17 cellular contexts compared by ENCODE assay signal in the genomic region with DNA sequence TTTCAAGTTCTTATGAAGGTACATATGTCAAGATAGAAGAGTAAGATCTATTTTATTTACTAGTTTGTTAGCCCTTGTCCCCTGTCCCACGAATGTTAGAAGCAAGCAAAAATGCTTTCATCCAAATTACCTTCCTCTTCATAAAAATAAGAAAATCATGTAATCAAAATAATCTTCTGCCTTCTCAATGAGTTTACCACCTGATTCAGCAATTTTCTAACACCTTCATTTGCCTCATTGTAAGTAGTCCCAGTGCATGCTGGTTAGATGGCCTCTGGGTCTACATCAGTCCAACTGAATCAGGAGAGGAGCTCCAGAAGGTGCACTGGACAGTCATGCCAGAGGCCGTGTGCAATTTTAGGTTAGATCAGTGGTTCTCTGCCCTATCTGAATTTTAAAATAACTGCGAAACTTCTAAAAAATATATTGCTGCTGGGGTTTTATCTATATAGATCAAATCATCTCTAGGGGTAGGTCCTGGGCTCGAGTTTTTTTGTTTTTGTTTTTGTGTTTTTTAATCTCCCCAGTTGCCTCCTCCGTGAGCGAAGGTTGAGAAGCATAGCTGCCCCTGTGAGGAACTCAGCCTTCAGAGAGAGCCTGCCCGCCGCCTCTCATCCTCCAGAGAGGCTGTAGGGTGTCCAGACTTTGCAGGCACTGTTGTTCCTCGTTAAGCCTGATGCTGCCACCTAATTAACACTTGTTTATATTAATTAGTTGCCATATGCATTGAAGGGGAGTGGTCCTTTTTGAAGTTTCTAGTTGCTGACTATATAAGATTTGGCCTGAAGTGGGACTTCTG. TPM values are rescaled to one million over a fixed set of nuclear protein-coding genes. Genes with fewer than 3 reads are reported as not detected.
A peak's percentile ranks its signal among the peaks of the same experiment; 100 is the strongest.
DNase-seq lines count a peak whose midpoint lies in the region; ATAC-seq and TF ChIP-seq lines count a peak whose summit lies in the region.
"Had no signal": no experiment of that assay in that cellular context is flagged by ENCODE, and none has a peak within 500 bp of the region (broad histone marks: within the 10 kb centered on the region; RNA-seq: fewer than 3 reads in every experiment).

No MANE protein-coding gene starts in this region.

- no peak overlapping the region for H2AK5ac ChIP-seq in mesendoderm (ENCODE audit: low read length)

- H3K36me3 ChIP-seq in mesendoderm (ENCODE audit: control insufficient read depth, insufficient read depth, low read length), result no peaks in the 10 kb centered on the region
- H3K36me3 ChIP-seq: Peyer's patch had no signal

- peaks cover 14% of the 10 kb centered on the region for H3K36me3 Mint-ChIP-seq in type B pancreatic cell
- no peaks in the 10 kb centered on the region for H3K36me3 Mint-ChIP-seq in activated CD4-positive, alpha-beta T cell treated with anti-CD3 and anti-CD28 coated beads, Interleukin-2, amount 10 ng/mL, durations not matched to agents 7 days and 5 days (ENCODE audit: low read depth)

- no peak overlapping the region for H3K9ac ChIP-seq in mesendoderm (ENCODE audit: low read length)

- intact Hi-C loops in dorsolateral prefrontal cortex (cut with DNase I), result no loop called here

- WGBS in mesendoderm (ENCODE audit: extremely low coverage, insufficient coverage, low lambda C conversion rate), result no CpG with 5 or more reads among the region's 9 CpGs

- H3K4me3 ChIP-seq in dorsolateral prefrontal cortex, result peak overlapping the region in 10 of 59 donors; percentile 43 to 64 (median 52)
- H3K4me3 ChIP-seq in mesendoderm (ENCODE audit: low read length), result no peak overlapping the region

- no peak overlapping the region for H3K23ac ChIP-seq in mesendoderm (ENCODE audit: low read length)

- peak overlapping the region; percentile 77 for H3K4ac ChIP-seq in mesendoderm (ENCODE audit: low read depth, low read length)

- CTCF ChIA-PET in activated CD4-positive, alpha-beta T cell treated with anti-CD3 and anti-CD28 coated beads, Interleukin-2, amount 10 ng/mL, durations not matched to agents 7 days and 5 days (lab: Charles Lee), result interaction anchor here (2.4 kb wide), 1 partner anchor 11 kb away, joined by 5 read pairs; no protein-coding TSS in a partner anchor

- peaks cover 9% of the 10 kb centered on the region for H3K79me2 ChIP-seq in mesendoderm (ENCODE audit: control insufficient read depth, insufficient read depth, low read length)

- H3K4me3 Mint-ChIP-seq in type B pancreatic cell, result peak overlapping the region; percentile 83
- H3K4me3 Mint-ChIP-seq in activated CD4-positive, alpha-beta T cell treated with anti-CD3 and anti-CD28 coated beads, Interleukin-2, amount 10 ng/mL, durations not matched to agents 7 days and 5 days, result no peak overlapping the region

- peak; percentile 48 for DNase-seq in NCI-H69 (lab: John Stamatoyannopoulos, UW)
- no peak for DNase-seq in dorsolateral prefrontal cortex
- DNase-seq in mesendoderm, result no peak
- DNase-seq in type B pancreatic cell (ENCODE audit: extremely low spot score, unreplicated experiment), result no peak
- DNase-seq in stimulated activated naive CD4-positive, alpha-beta T cell (lab: John Stamatoyannopoulos, UW), result no peak
- no peak for DNase-seq in activated CD4-positive, alpha-beta T cell treated with anti-CD3 and anti-CD28 coated beads, Interleukin-2, amount 10 ng/mL, durations not matched to agents 7 days and 5 days
- DNase-seq: activated CD4-positive, CD25-positive, alpha-beta regulatory T cell treated with anti-CD3 and anti-CD28 coated beads, Interleukin-2, amount 50 U/mL, for 72 hours; KBM-7; NCI-H1417 treated with DMSO at 0.1 percent for 48 hours; NCI-H446 treated with DMSO at 0.1 percent for 48 hours; Peyer's patch; T-helper 1 cell had no signal

- H3K4me1 ChIP-seq in mesendoderm (ENCODE audit: control insufficient read depth, low read depth, low read length), result peaks cover 24% of the 10 kb centered on the region

- no peak overlapping the region for H2BK5ac ChIP-seq in mesendoderm (ENCODE audit: low read length)

- ATAC-seq in GM19351 (IDR thresholded peaks at IDR 0.05; ENCODE audit: unreplicated experiment), result no peak
- ATAC-seq: activated naive CD8-positive, alpha-beta T cell treated with anti-CD3 and anti-CD28 coated beads, Interleukin-2, amount 50 U/mL, for 24 hours had no signal

- peaks cover 57% of the 10 kb centered on the region for H3K4me1 Mint-ChIP-seq in type B pancreatic cell (ENCODE audit: unreplicated experiment)
- H3K4me1 Mint-ChIP-seq in activated CD4-positive, alpha-beta T cell treated with anti-CD3 and anti-CD28 coated beads, Interleukin-2, amount 10 ng/mL, durations not matched to agents 7 days and 5 days, result peaks cover 7% of the 10 kb centered on the region

- H2BK120ac ChIP-seq in mesendoderm (ENCODE audit: low read depth, low read length), result no peak overlapping the region

- POLR2A ChIA-PET in activated CD4-positive, alpha-beta T cell treated with anti-CD3 and anti-CD28 coated beads, Interleukin-2, amount 10 ng/mL, durations not matched to agents 7 days and 5 days (lab: Charles Lee), result no interaction called here

- no peak overlapping the region for H4K8ac ChIP-seq in mesendoderm (ENCODE audit: low read depth, low read length)

- H3K18ac ChIP-seq in mesendoderm (ENCODE audit: low read length), result peak overlapping the region; percentile 77

- TF ChIP-seq CTCF in dorsolateral prefrontal cortex (IDR thresholded peaks at IDR 0.05 in 54 of 56, conservative IDR thresholded peaks at IDR 0.05 in 2 of 56; ENCODE audit: low read depth in 1 of 56, partially characterized antibody in 56 of 56) (no peak), type B pancreatic cell (conservative IDR thresholded peaks at IDR 0.05) (no peak)

- H3K79me1 ChIP-seq in mesendoderm (ENCODE audit: low read length), result peaks cover 14% of the 10 kb centered on the region

- H3K27me3 Mint-ChIP-seq in type B pancreatic cell, result no peaks in the 10 kb centered on the region
- H3K27me3 Mint-ChIP-seq in activated CD4-positive, alpha-beta T cell treated with anti-CD3 and anti-CD28 coated beads, Interleukin-2, amount 10 ng/mL, durations not matched to agents 7 days and 5 days, result peaks cover 51% of the 10 kb centered on the region

- H3K27me3 ChIP-seq in dorsolateral prefrontal cortex (no peaks in the 10 kb centered on the region), mesendoderm (ENCODE audit: insufficient read depth, low read length, poor library complexity) (no peaks in the 10 kb centered on the region)
- H3K27me3 ChIP-seq: Peyer's patch had no signal

- peak overlapping the region; percentile 94 for H3K27ac Mint-ChIP-seq in type B pancreatic cell
- no peak overlapping the region for H3K27ac Mint-ChIP-seq in activated CD4-positive, alpha-beta T cell treated with anti-CD3 and anti-CD28 coated beads, Interleukin-2, amount 10 ng/mL, durations not matched to agents 7 days and 5 days
- H3K27ac Mint-ChIP-seq: activated naive CD8-positive, alpha-beta T cell treated with anti-CD3 and anti-CD28 coated beads, Interleukin-2, amount 50 U/mL, for 24 hours had no signal

- peak overlapping the region; percentile 4 for H3K56ac ChIP-seq in mesendoderm (ENCODE audit: low read length)

- peak overlapping the region in 44 of 59 donors; percentile 7 to 97 (median 87) for H3K27ac ChIP-seq in dorsolateral prefrontal cortex
- H3K27ac ChIP-seq in mesendoderm (ENCODE audit: low read depth, low read length), result peak overlapping the region; percentile 95

- no peak overlapping the region for H4K5ac ChIP-seq in mesendoderm (ENCODE audit: low read length)

- peak overlapping the region; percentile 5 for H3K4me2 ChIP-seq in mesendoderm (ENCODE audit: low read length)

- no peaks in the 10 kb centered on the region for H3K9me3 Mint-ChIP-seq in type B pancreatic cell
- H3K9me3 Mint-ChIP-seq in activated CD4-positive, alpha-beta T cell treated with anti-CD3 and anti-CD28 coated beads, Interleukin-2, amount 10 ng/mL, durations not matched to agents 7 days and 5 days, result no peaks in the 10 kb centered on the region
- H3K9me3 Mint-ChIP-seq: activated naive CD8-positive, alpha-beta T cell treated with anti-CD3 and anti-CD28 coated beads, Interleukin-2, amount 50 U/mL, for 24 hours had no signal

- H2BK15ac ChIP-seq in mesendoderm (replicated peaks; ENCODE audit: low read depth), result no peak overlapping the region

RNA-seq across cellular contexts. Expression of gene C22orf31, which starts 32.2 kb away (rescaled TPM):
- total RNA-seq in dorsolateral prefrontal cortex (1 to 10 TPM in 11 of 120 experiments, under 1 TPM in 38, not detected in 71; 0.32 to 2.0 (median 0.72) TPM), type B pancreatic cell (ENCODE audit: low replicate concordance) (0.63 TPM in 1 of 2 replicates, not detected in the other)
- not detected for polyA plus RNA-seq in mesendoderm (2013, experiment 1 of 2)
- not detected for polyA plus RNA-seq in mesendoderm (2013, experiment 2 of 2)
- total RNA-seq in activated CD4-positive, alpha-beta T cell treated with anti-CD3 and anti-CD28 coated beads, Interleukin-2, amount 10 ng/mL, durations not matched to agents 7 days and 5 days, result not detected
- total RNA-seq: mesenteric fat pad, Peyer's patch, urinary bladder had no signal
- polyA plus RNA-seq: CD14-positive monocyte, urinary bladder had no signal

RNA-seq across cellular contexts. Expression of gene KREMEN1, which starts 43.4 kb away (rescaled TPM):
- total RNA-seq in dorsolateral prefrontal cortex, result 10 to 100 TPM; 11.4 to 40.0 (median 19.2) TPM
- polyA plus RNA-seq in mesendoderm (2013, experiment 1 of 2), result 1.6 TPM
- polyA plus RNA-seq in mesendoderm (2013, experiment 2 of 2), result 1.5 TPM
- total RNA-seq in type B pancreatic cell (ENCODE audit: low replicate concordance), result 26.2 and 29.1 TPM in 2 replicates
- total RNA-seq in activated CD4-positive, alpha-beta T cell treated with anti-CD3 and anti-CD28 coated beads, Interleukin-2, amount 10 ng/mL, durations not matched to agents 7 days and 5 days, result under 1 TPM in 1 of 2 experiments, not detected in 1; 0.15 TPM

Comparison
In these comparisons a context has a peak if more than half of its experiments do, and no peak if none do; other contexts are left out.
1. RNA of gene KREMEN1, which starts 43.4 kb away (total RNA-seq): 26.2 to 29.1 TPM in type B pancreatic cell and 11.4 to 40.0 TPM in dorsolateral prefrontal cortex; 0.15 TPM in activated CD4-positive, alpha-beta T cell treated with anti-CD3 and anti-CD28 coated beads, Interleukin-2, amount 10 ng/mL, durations not matched to agents 7 days and 5 days; every median in the first group is over 10 times any median in the second.